12 cellular contexts compared by ENCODE assay signal in genomic region chr15:95734422-95735316, GRCh38.
DNase-seq lines count a peak whose midpoint lies in the region; ATAC-seq and TF ChIP-seq lines count a peak whose summit lies in the region.
"Had no signal": no experiment of that assay in that cellular context is flagged by ENCODE, and none has a peak within 500 bp of the region (broad histone marks: within the 10 kb centered on the region; RNA-seq: fewer than 3 reads in every experiment).

No MANE protein-coding gene starts in this region.

- H3K27me3 ChIP-seq in mammary epithelial cell (ENCODE audit: insufficient read depth, low read length) (no peaks in the 10 kb centered on the region), esophagus muscularis mucosa (no peaks in the 10 kb centered on the region)
- H3K27me3 ChIP-seq: transverse colon had no signal

- peak overlapping the region; percentile 29 for H3K27ac Mint-ChIP-seq in activated naive CD4-positive, alpha-beta T cell treated with anti-CD3 and anti-CD28 coated beads for 36 hours
- H3K27ac Mint-ChIP-seq: progenitor cell of endocrine pancreas had no signal

- no peaks in the 10 kb centered on the region for H3K36me3 ChIP-seq in mammary epithelial cell (ENCODE audit: insufficient read depth, low read length)
- no peaks in the 10 kb centered on the region for H3K36me3 ChIP-seq in esophagus muscularis mucosa
- H3K36me3 ChIP-seq: transverse colon had no signal

- no peaks in the 10 kb centered on the region for H3K27me3 Mint-ChIP-seq in activated naive CD4-positive, alpha-beta T cell treated with anti-CD3 and anti-CD28 coated beads for 36 hours (ENCODE audit: low read depth)
- H3K27me3 Mint-ChIP-seq: progenitor cell of endocrine pancreas had no signal

- no peak overlapping the region for H3K4me2 ChIP-seq in mammary epithelial cell (ENCODE audit: insufficient read depth, low read depth, low read length)

- in situ Hi-C loops in mammary epithelial cell (cut with MboI; ENCODE audit: low sequenced_read_pairs in 2 of 2): no loop called here

- no peak for TF ChIP-seq CTCF in mammary epithelial cell (conservative IDR thresholded peaks at IDR 0.05 in 1 of 2, IDR thresholded peaks at IDR 0.05 in 1 of 2; ENCODE audit: extremely low read depth in 1 of 2, insufficient read depth in 1 of 2, low read depth in 1 of 2, low read length in 2 of 2)
- no peak for TF ChIP-seq CTCF in esophagus muscularis mucosa (IDR thresholded peaks at IDR 0.05)

- H4K20me1 ChIP-seq in mammary epithelial cell (ENCODE audit: insufficient read depth, low read length): no peaks in the 10 kb centered on the region

- H2AFZ ChIP-seq in mammary epithelial cell (ENCODE audit: low read depth, low read length): peak overlapping the region; percentile 10

- intact Hi-C loops in activated naive CD4-positive, alpha-beta T cell treated with anti-CD3 and anti-CD28 coated beads for 36 hours (cut with micrococcal nuclease): loop anchor here (5.0 to 10.0 kb wide), 2 partner anchors 112 to 290 kb away; no protein-coding TSS in a partner anchor
- intact Hi-C loops in mammary epithelial cell (cut with micrococcal nuclease): no loop called here
- intact Hi-C loops in esophagus muscularis mucosa (cut with DNase I): no loop called here

- H3K36me3 Mint-ChIP-seq in activated naive CD4-positive, alpha-beta T cell treated with anti-CD3 and anti-CD28 coated beads for 36 hours (ENCODE audit: low read depth): peaks cover 7% of the 10 kb centered on the region

- no peak overlapping the region for H3K27ac ChIP-seq in mammary epithelial cell (ENCODE audit: insufficient read depth, low read depth, low read length)
- no peak overlapping the region for H3K27ac ChIP-seq in esophagus muscularis mucosa (replicated peaks in 1 of 4)
- H3K27ac ChIP-seq: transverse colon had no signal

- BruUV-seq in mammary epithelial cell (replicated peaks; lab: Mats Ljungman, UMichigan): no TSS peak

- H3K4me3 Mint-ChIP-seq in activated naive CD4-positive, alpha-beta T cell treated with anti-CD3 and anti-CD28 coated beads for 36 hours: no peak overlapping the region

- DNase-seq in activated naive CD4-positive, alpha-beta T cell treated with anti-CD3 and anti-CD28 coated beads for 36 hours: peak; percentile 11
- DNase-seq in activated naive CD4-positive, alpha-beta T cell treated with anti-CD3 and anti-CD28 coated beads, Interleukin-2, amount 50 U/mL, for 16 hours: no peak
- DNase-seq in mammary epithelial cell (peak; percentile 38), non-pigmented ciliary epithelial cell (ENCODE audit: low read depth) (peak; percentile 19), esophagus muscularis mucosa (ENCODE audit: extremely low spot score) (no peak)
- DNase-seq: amygdala, NCI-H1694 treated with DMSO at 0.1 percent for 48 hours, transverse colon had no signal

- TF ChIP-seq EP300 in esophagus muscularis mucosa (IDR thresholded peaks at IDR 0.05): no peak

- WGBS in mammary epithelial cell (ENCODE audit: low coverage, missing lambda C conversion rate): 86% methylated on average over 5 of the region's 6 CpGs
- WGBS in esophagus muscularis mucosa: 77% methylated on average over 6 of the region's 6 CpGs

- no peak overlapping the region for H3K9ac ChIP-seq in mammary epithelial cell (ENCODE audit: insufficient read depth, low read length)

- ATAC-seq in GM21737 (IDR thresholded peaks at IDR 0.05; ENCODE audit: unreplicated experiment) (no peak), HG03135 (IDR thresholded peaks at IDR 0.05; ENCODE audit: unreplicated experiment) (no peak)

- H3K4me1 Mint-ChIP-seq in activated naive CD4-positive, alpha-beta T cell treated with anti-CD3 and anti-CD28 coated beads for 36 hours (ENCODE audit: low read depth): peaks cover 33% of the 10 kb centered on the region

- dilution Hi-C loops in mammary epithelial cell (cut with HindIII; ENCODE audit: low sequenced_read_pairs): no loop called here

- H3K4me3 ChIP-seq in mammary epithelial cell (replicated peaks in 1 of 3; ENCODE audit: insufficient read depth in 1 of 3, low read depth in 2 of 3, low read length in 3 of 3) (no peak overlapping the region), esophagus muscularis mucosa (no peak overlapping the region)
- H3K4me3 ChIP-seq: transverse colon had no signal

- TF ChIP-seq POLR2A in esophagus muscularis mucosa (IDR thresholded peaks at IDR 0.05; ENCODE audit: low read depth): no peak

- H3K9me3 ChIP-seq in mammary epithelial cell (replicated peaks; ENCODE audit: insufficient read depth, low read length) (no peaks in the 10 kb centered on the region), esophagus muscularis mucosa (no peaks in the 10 kb centered on the region)
- H3K9me3 ChIP-seq: transverse colon had no signal

- no peaks in the 10 kb centered on the region for H3K79me2 ChIP-seq in mammary epithelial cell (ENCODE audit: insufficient read depth, low read length)

- H3K4me1 ChIP-seq in mammary epithelial cell (ENCODE audit: insufficient read depth, low read length) (peaks cover 8% of the 10 kb centered on the region), esophagus muscularis mucosa (peaks cover 0 to 7% (median 3%) of the 10 kb centered on the region in 4 donors)
- H3K4me1 ChIP-seq: transverse colon had no signal

- H3K9me3 Mint-ChIP-seq in activated naive CD4-positive, alpha-beta T cell treated with anti-CD3 and anti-CD28 coated beads for 36 hours: peaks cover 4% of the 10 kb centered on the region

- CTCF ChIA-PET in activated naive CD4-positive, alpha-beta T cell treated with anti-CD3 and anti-CD28 coated beads for 36 hours (lab: Charles Lee): interaction anchor here (0.5 to 0.7 kb wide), 3 partner anchors 17 to 257 kb away, joined by 3 read pairs; no protein-coding TSS in a partner anchor
- CTCF ChIA-PET in mammary epithelial cell (lab: Charles Lee; ENCODE audit: low non-redundant PET): no interaction called here

TF ChIP-seq in PFSK-1, 5 proteins besides CTCF, POLR2A, EP300 and RAD21:
- peak; percentile 38 for TF ChIP-seq POLR2AphosphoS5 (IDR thresholded peaks at IDR 0.05; ENCODE audit: low read depth, low read length)
- TF ChIP-seq TAF1 (IDR thresholded peaks at IDR 0.05; ENCODE audit: borderline replicate concordance, insufficient read depth, low read length): peak; percentile 42; the same call in 1 of the 2 replicates
- TF ChIP-seq SIN3A (IDR thresholded peaks at IDR 0.05; ENCODE audit: borderline replicate concordance, insufficient read depth, low read length): 0 out of 2 replicates have a peak, but pooled peaks have one; percentile 16
- peak; percentile 43 for TF ChIP-seq FOXP2 (optimal IDR thresholded peaks at IDR 0.05; ENCODE audit: borderline replicate concordance, extremely low read depth, extremely low read length, insufficient read depth)
- peak in 1 of 2 experiments; percentile 7; a peak in 2 of 4 replicates for TF ChIP-seq REST (IDR thresholded peaks at IDR 0.05; ENCODE audit: insufficient read depth in 1 of 2, low read depth in 2 of 2, low read length in 2 of 2)

Comparison
In these comparisons a context has a peak if more than half of its experiments do, and no peak if none do; other contexts are left out.
1. DNase-seq: peak in activated naive CD4-positive, alpha-beta T cell treated with anti-CD3 and anti-CD28 coated beads for 36 hours (single experiment), mammary epithelial cell (single experiment) and non-pigmented ciliary epithelial cell (single experiment); none in activated naive CD4-positive, alpha-beta T cell treated with anti-CD3 and anti-CD28 coated beads, Interleukin-2, amount 50 U/mL, for 16 hours (single experiment) and esophagus muscularis mucosa (single experiment).